9 cellular contexts compared by ENCODE assay signal in genomic region chr2:189613077-189613636, GRCh38. TPM values are rescaled to one million over a fixed set of nuclear protein-coding genes. Genes with fewer than 3 reads are reported as not detected.
DNase-seq lines count a peak whose midpoint lies in the region; ATAC-seq and TF ChIP-seq lines count a peak whose summit lies in the region.
"Had no signal": no experiment of that assay in that cellular context is flagged by ENCODE, and none has a peak within 500 bp of the region (broad histone marks: within the 10 kb centered on the region; RNA-seq: fewer than 3 reads in every experiment).

No MANE protein-coding gene starts in this region.

- peak overlapping the region; percentile 5; the same call in 1 of the 2 replicates for H3K18ac ChIP-seq in IMR-90 (ENCODE audit: low read depth, low read length)

- H3K9me1 ChIP-seq in IMR-90 (ENCODE audit: insufficient read depth, low read length) = peaks cover 3% of the 10 kb centered on the region; the same call in 1 of the 2 replicates

- H3K14ac ChIP-seq in IMR-90 (replicated peaks; ENCODE audit: low read depth, low read length) = no peak overlapping the region

- H3K79me1 ChIP-seq in IMR-90 (ENCODE audit: low read depth in 1 of 2, low read length in 2 of 2) = no peaks in the 10 kb centered on the region

- H3K4me3 ChIP-seq in IMR-90 (ENCODE audit: insufficient read depth, low read depth, low read length) (peak overlapping the region; percentile 12; the same call in 1 of the 2 replicates), choroid plexus epithelial cell (ENCODE audit: low read depth, low read length) (peak overlapping the region; percentile 34), left lung (peak overlapping the region; percentile 2 to 7), transverse colon (peak overlapping the region in 1 of 4 donors; percentile 25)

- no peaks in the 10 kb centered on the region for H3K27me3 ChIP-seq in IMR-90 (ENCODE audit: control insufficient read depth, insufficient read depth, low read length)
- H3K27me3 ChIP-seq in left lung = no peaks in the 10 kb centered on the region
- no peaks in the 10 kb centered on the region for H3K27me3 ChIP-seq in transverse colon

- H4K8ac ChIP-seq in IMR-90 (ENCODE audit: low read depth in 2 of 2, low read length in 2 of 2) = peak overlapping the region in 1 of 2 experiments; percentile 32; a peak in 2 of 4 replicates

- H4K20me1 ChIP-seq in IMR-90 (ENCODE audit: insufficient read depth, low read length) = no peaks in the 10 kb centered on the region

- no peak overlapping the region for H3K23ac ChIP-seq in IMR-90 (ENCODE audit: low read depth, low read length)

- peak overlapping the region; percentile 35; the same call in 1 of the 2 replicates for H2BK120ac ChIP-seq in IMR-90 (ENCODE audit: low read depth, low read length)

- H3K36me3 ChIP-seq in IMR-90 (ENCODE audit: control insufficient read depth, insufficient read depth, low read length) = no peaks in the 10 kb centered on the region
- no peaks in the 10 kb centered on the region for H3K36me3 ChIP-seq in left lung
- no peaks in the 10 kb centered on the region for H3K36me3 ChIP-seq in transverse colon

- dilution Hi-C loops in IMR-90 (cut with HindIII; ENCODE audit: low sequenced_read_pairs, unreplicated experiment) = no loop called here

- no CpG with 5 or more reads among the region's 6 CpGs for WGBS in IMR-90 (ENCODE audit: extremely low coverage in 2 of 2, insufficient read length in 1 of 2), 2 experiments
- 50 to 52% methylated on average over 6 of the region's 6 CpGs for WGBS in transverse colon (ENCODE audit: low coverage in 1 of 2), 2 donors

- peak; percentile 94 for ATAC-seq in IMR-90 (ENCODE audit: low read depth)
- ATAC-seq in left lung = peak; percentile 86
- ATAC-seq in GM21737 (IDR thresholded peaks at IDR 0.05; ENCODE audit: unreplicated experiment) = no peak

- TF ChIP-seq POLR2A in IMR-90 (IDR thresholded peaks at IDR 0.05; ENCODE audit: low read depth, low read length) (no peak), transverse colon (IDR thresholded peaks at IDR 0.05) (no peak)

- DNase-seq in IMR-90 (peak; percentile 98), choroid plexus epithelial cell (ENCODE audit: low read depth) (peak; percentile 97), left lung (no peak), transverse colon (no peak), NCI-H1694 (lab: John Stamatoyannopoulos, UW) (no peak), DMS153 (lab: John Stamatoyannopoulos, UW) (no peak)
- DNase-seq in effector CD8-positive, alpha-beta T cell (lab: John Stamatoyannopoulos, UW) = no peak
- DNase-seq: NCI-H1694 treated with DMSO at 0.1 percent for 48 hours had no signal

- TF ChIP-seq CTCF in IMR-90 (conservative IDR thresholded peaks at IDR 0.05; ENCODE audit: low read depth, low read length) (no peak), choroid plexus epithelial cell (conservative IDR thresholded peaks at IDR 0.05; ENCODE audit: low read depth, low read length) (no peak), left lung (IDR thresholded peaks at IDR 0.05) (no peak), transverse colon (IDR thresholded peaks at IDR 0.05) (no peak)

- peak overlapping the region; percentile 71; the same call in 1 of the 2 replicates for H3K27ac ChIP-seq in IMR-90 (ENCODE audit: insufficient read depth, low read length)
- H3K27ac ChIP-seq in left lung = peak overlapping the region; percentile 71 to 75
- peak overlapping the region in 3 of 4 donors; percentile 14 to 17 (median 14) for H3K27ac ChIP-seq in transverse colon

- POLR2A ChIA-PET in IMR-90 (lab: Charles Lee; ENCODE audit: unreplicated experiment) = interaction anchor here (0.7 to 1.2 kb wide), 3 partner anchors 9 to 17 kb away, joined by 3 to 4 read pairs (median 3); no protein-coding TSS in a partner anchor

- peak overlapping the region; percentile 67; the same call in 1 of the 2 replicates for H3K9ac ChIP-seq in IMR-90 (ENCODE audit: low read depth, low read length)

- BruUV-seq in IMR-90 (replicated peaks; lab: Mats Ljungman, UMichigan) = no TSS peak

- no peak overlapping the region for H2AFZ ChIP-seq in IMR-90 (replicated peaks; ENCODE audit: low read length, poor library complexity)

- H4K5ac ChIP-seq in IMR-90 (ENCODE audit: low read depth, low read length) = no peak overlapping the region

- intact Hi-C loops in IMR-90 (cut with micrococcal nuclease) (loop anchor here (1.0 kb wide), 1 partner anchor 48 kb away; the partner anchor contains the start of gene ASNSD1), left lung (cut with DNase I) (no loop called here), transverse colon (cut with DNase I; ENCODE audit: low total_unique reads) (no loop called here)

- no peaks in the 10 kb centered on the region for H3K9me3 ChIP-seq in IMR-90 (ENCODE audit: control insufficient read depth, insufficient read depth, low read length)
- no peaks in the 10 kb centered on the region for H3K9me3 ChIP-seq in left lung
- no peaks in the 10 kb centered on the region for H3K9me3 ChIP-seq in transverse colon

- H2BK15ac ChIP-seq in IMR-90 (ENCODE audit: low read depth, low read length) = no peak overlapping the region

- TF ChIP-seq RAD21 in IMR-90 (IDR thresholded peaks at IDR 0.05; ENCODE audit: low read length) = no peak

- CTCF ChIA-PET in IMR-90 (lab: Yijun Ruan, JAX) = interaction anchor here (0.6 to 1.3 kb wide), 5 partner anchors 9 to 78 kb away, joined by 3 to 5 read pairs (median 4); partner anchors contain the start of gene ASNSD1

- H2AK5ac ChIP-seq in IMR-90 (ENCODE audit: low read depth, low read length) = no peak overlapping the region

- no peak for TF ChIP-seq EP300 in transverse colon (IDR thresholded peaks at IDR 0.05; ENCODE audit: low read depth)

- H3K4ac ChIP-seq in IMR-90 (ENCODE audit: low read depth, low read length) = no peak overlapping the region

- H3K4me1 ChIP-seq in IMR-90 (ENCODE audit: control insufficient read depth, insufficient read depth, low read length) (peaks cover 15% of the 10 kb centered on the region), left lung (peaks cover 13 to 26% of the 10 kb centered on the region in 2 donors), transverse colon (no peaks in the 10 kb centered on the region)

- no peak overlapping the region for H4K91ac ChIP-seq in IMR-90 (ENCODE audit: insufficient read depth, low read depth, low read length)

- H2BK5ac ChIP-seq in IMR-90 (ENCODE audit: low read depth, low read length, poor library complexity, severe bottlenecking) = peak overlapping the region; percentile 93

- no peak overlapping the region for H2AK9ac ChIP-seq in IMR-90 (replicated peaks; ENCODE audit: low read depth, low read length, poor library complexity)

- in situ Hi-C loops in IMR-90 (cut with MboI; ENCODE audit: low sequenced_read_pairs) (no loop called here), transverse colon (cut with MboI; ENCODE audit: low pct_ligation_motif_present in 1 of 4, low pct_unique_long_range_greater_than_20kb in 1 of 4, low sequenced_read_pairs in 3 of 4) (no loop called here)

- H3K56ac ChIP-seq in IMR-90 (ENCODE audit: extremely low read depth, insufficient read depth, low read length) = peak overlapping the region; percentile 2; the same call in 1 of the 2 replicates

- H2BK20ac ChIP-seq in IMR-90 (ENCODE audit: low read depth, low read length) = no peak overlapping the region

- H3K4me2 ChIP-seq in IMR-90 (ENCODE audit: low read depth, low read length) = peak overlapping the region; percentile 55

TF ChIP-seq in IMR-90, 13 proteins besides CTCF, POLR2A, EP300 and RAD21 (continues in another document):
- TF ChIP-seq MXI1 (IDR thresholded peaks at IDR 0.05; ENCODE audit: borderline replicate concordance, low read depth, low read length) (0 out of 2 replicates have a peak, but pooled peaks have one; percentile 29), RCOR1 (IDR thresholded peaks at IDR 0.05; ENCODE audit: insufficient replicate concordance, low read length) (no peak), MAFK (IDR thresholded peaks at IDR 0.05; ENCODE audit: low read depth, low read length) (peak; percentile 54), BHLHE40 (IDR thresholded peaks at IDR 0.05; ENCODE audit: low read depth, low read length) (peak; percentile 46; the same call in 1 of the 2 replicates), RFX5 (IDR thresholded peaks at IDR 0.05; ENCODE audit: low read depth, low read length) (no peak), CEBPB (IDR thresholded peaks at IDR 0.05; ENCODE audit: low read depth, low read length) (peak; percentile 62; the same call in 1 of the 2 replicates), SMC3 (IDR thresholded peaks at IDR 0.05; ENCODE audit: low read depth, low read length) (no peak), CHD1 (IDR thresholded peaks at IDR 0.05; ENCODE audit: low read depth, low read length) (no peak)
- TF ChIP-seq, protein P1, sequence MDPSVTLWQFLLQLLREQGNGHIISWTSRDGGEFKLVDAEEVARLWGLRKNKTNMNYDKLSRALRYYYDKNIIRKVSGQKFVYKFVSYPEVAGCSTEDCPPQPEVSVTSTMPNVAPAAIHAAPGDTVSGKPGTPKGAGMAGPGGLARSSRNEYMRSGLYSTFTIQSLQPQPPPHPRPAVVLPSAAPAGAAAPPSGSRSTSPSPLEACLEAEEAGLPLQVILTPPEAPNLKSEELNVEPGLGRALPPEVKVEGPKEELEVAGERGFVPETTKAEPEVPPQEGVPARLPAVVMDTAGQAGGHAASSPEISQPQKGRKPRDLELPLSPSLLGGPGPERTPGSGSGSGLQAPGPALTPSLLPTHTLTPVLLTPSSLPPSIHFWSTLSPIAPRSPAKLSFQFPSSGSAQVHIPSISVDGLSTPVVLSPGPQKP (IDR thresholded peaks at IDR 0.05; ENCODE audit: borderline replicate concordance, low read depth, low read length) = no peak
- TF ChIP-seq, protein P2, sequence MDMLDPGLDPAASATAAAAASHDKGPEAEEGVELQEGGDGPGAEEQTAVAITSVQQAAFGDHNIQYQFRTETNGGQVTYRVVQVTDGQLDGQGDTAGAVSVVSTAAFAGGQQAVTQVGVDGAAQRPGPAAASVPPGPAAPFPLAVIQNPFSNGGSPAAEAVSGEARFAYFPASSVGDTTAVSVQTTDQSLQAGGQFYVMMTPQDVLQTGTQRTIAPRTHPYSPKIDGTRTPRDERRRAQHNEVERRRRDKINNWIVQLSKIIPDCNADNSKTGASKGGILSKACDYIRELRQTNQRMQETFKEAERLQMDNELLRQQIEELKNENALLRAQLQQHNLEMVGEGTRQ (IDR thresholded peaks at IDR 0.05; ENCODE audit: low read depth, low read length) = no peak

RNA-seq across cellular contexts. Expression of gene SLC40A1, which starts 32.6 kb away (rescaled TPM):
- total RNA-seq in IMR-90 (2012; rRNA removed) (3.9 and 5.0 TPM in 2 replicates), left lung (100 to 1,000 TPM; 104 to 153 TPM), transverse colon (100 to 1,000 TPM in 2 of 4 donors, 10 to 100 TPM in 2; 26.3 to 345 (median 186) TPM)
- 1.3 and 1.5 TPM in 2 replicates for polyA plus RNA-seq in IMR-90 (2012; rRNA removed)
- 1.0 and 1.5 TPM in 2 replicates for polyA plus RNA-seq in IMR-90 (2012; cell fraction: cytosol; rRNA removed)
- 0.25 and 1.4 TPM in 2 replicates for polyA plus RNA-seq in IMR-90 (2012; cell fraction: nucleus; rRNA removed; ENCODE audit: low replicate concordance)

RNA-seq across cellular contexts. Expression of gene ASNSD1, which starts 48.1 kb away (rescaled TPM):
- total RNA-seq in IMR-90 (2012; rRNA removed) = 35.7 and 67.5 TPM in 2 replicates
- polyA plus RNA-seq in IMR-90 (2012; rRNA removed) = 20.0 and 29.1 TPM in 2 replicates
- polyA plus RNA-seq in IMR-90 (2012; cell fraction: cytosol; rRNA removed) = 8.7 and 10.1 TPM in 2 replicates
- polyA plus RNA-seq in IMR-90 (2012; cell fraction: nucleus; rRNA removed; ENCODE audit: low replicate concordance) = 3.1 and 9.5 TPM in 2 replicates
- 10 to 100 TPM; 34.1 to 37.0 TPM for total RNA-seq in left lung
- total RNA-seq in transverse colon = 10 to 100 TPM; 11.3 to 35.2 (median 20.2) TPM

Comparison
In these comparisons a context has a peak if more than half of its experiments do, and no peak if none do; other contexts are left out.
1. DNase-seq: peak in IMR-90 (single experiment) and choroid plexus epithelial cell (single experiment); none in left lung (0 of 2), transverse colon (single experiment), NCI-H1694 (single experiment), DMS153 (single experiment) and effector CD8-positive, alpha-beta T cell (single experiment).
2. H3K27ac ChIP-seq: peak in every context shown above with its lines; median percentile 73 in left lung; 71 in IMR-90; 14 in transverse colon.